In the genomic region with DNA sequence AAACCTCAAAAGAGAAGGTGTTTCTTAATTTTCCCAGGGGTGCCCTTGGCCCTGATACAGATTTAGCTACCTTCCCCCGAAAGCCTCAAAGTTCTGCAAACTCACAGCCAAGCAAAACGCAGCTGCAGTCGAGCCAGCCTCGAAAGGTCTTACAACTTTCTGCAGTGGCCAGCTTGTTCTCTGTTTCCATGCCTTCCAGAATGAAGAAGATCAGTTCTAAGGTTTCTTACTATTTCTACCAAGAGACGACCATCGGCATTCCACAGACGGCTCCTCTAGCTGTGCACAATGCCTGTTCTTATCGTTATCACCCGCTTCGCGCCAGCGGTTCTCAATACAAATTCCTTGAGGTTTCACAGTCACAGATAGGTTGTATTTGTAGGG, we compare ENCODE assay signal across 8 cellular contexts. TPM values are rescaled to one million over a fixed set of nuclear protein-coding genes. Genes with fewer than 3 reads are reported as not detected.
A peak's percentile ranks its signal among the peaks of the same experiment; 100 is the strongest.
DNase-seq lines count a peak whose midpoint lies in the region; ATAC-seq lines count a peak whose summit lies in the region.

No MANE protein-coding gene starts in this region.

- peak overlapping the region; percentile 89 for H3K27ac Mint-ChIP-seq in central memory CD8-positive, alpha-beta T cell (ENCODE audit: low read depth)

- H3K4me3 Mint-ChIP-seq in central memory CD8-positive, alpha-beta T cell: peak overlapping the region; percentile 78

- H3K9me3 Mint-ChIP-seq in central memory CD8-positive, alpha-beta T cell: no peaks in the 10 kb centered on the region

- peak; percentile 30 for DNase-seq in CD1c-positive myeloid dendritic cell (ENCODE audit: extremely low spot score)
- no peak for DNase-seq in central memory CD8-positive, alpha-beta T cell (ENCODE audit: low spot score in 2 of 2)
- no peak for DNase-seq in G401 (ENCODE audit: low spot score)
- no peak for DNase-seq in NCI-H524 treated with DMSO at 0.1 percent for 48 hours (lab: John Stamatoyannopoulos, UW)
- no peak for DNase-seq in kidney glomerular epithelial cell (lab: John Stamatoyannopoulos, UW)
- no peak for DNase-seq in NCI-H1436 treated with DMSO at 0.1 percent for 48 hours (lab: John Stamatoyannopoulos, UW)

- in situ Hi-C loops in G401 (cut with HindIII; ENCODE audit: low sequenced_read_pairs): no loop called here

- H3K36me3 Mint-ChIP-seq in central memory CD8-positive, alpha-beta T cell (ENCODE audit: insufficient read depth): peaks cover 11% of the 10 kb centered on the region

- no peaks in the 10 kb centered on the region for H3K27me3 Mint-ChIP-seq in central memory CD8-positive, alpha-beta T cell

- ATAC-seq in GM19324 (IDR thresholded peaks at IDR 0.05; ENCODE audit: low FRiP score, unreplicated experiment) (peak; percentile 26), HG03139 (IDR thresholded peaks at IDR 0.05; ENCODE audit: unreplicated experiment) (peak; percentile 10)
- ATAC-seq in central memory CD8-positive, alpha-beta T cell (replicated peaks; ENCODE audit: extremely low read depth, poor library complexity, severe bottlenecking): peak; percentile 25

- H3K4me1 Mint-ChIP-seq in central memory CD8-positive, alpha-beta T cell: peaks cover 62% of the 10 kb centered on the region

RNA-seq across cellular contexts. Expression of a gene that starts 28.5 kb away (rescaled TPM):
- total RNA-seq in G401 (2014; rRNA removed; shearing (Covaris generic)): not detected in 2 replicates
